In the genomic region with DNA sequence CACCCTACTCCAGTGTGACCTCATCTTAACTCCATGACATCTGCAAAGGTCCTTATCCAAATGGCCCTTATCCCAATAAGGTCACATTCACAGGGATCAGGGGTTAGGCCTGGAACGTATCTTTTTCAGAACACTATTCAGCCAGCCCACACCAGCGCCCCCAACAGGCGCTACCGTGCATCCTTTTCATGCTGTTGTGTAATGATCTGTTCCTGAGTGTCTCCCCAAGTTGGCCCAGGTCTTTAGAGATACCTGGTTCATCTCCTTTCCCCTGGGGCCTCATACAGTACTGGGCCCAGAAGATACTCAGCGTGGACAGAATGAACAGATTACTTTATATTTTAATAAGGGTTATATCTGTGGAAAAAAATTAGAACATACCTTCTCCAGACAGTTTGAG, we compare ENCODE assay signal across 16 cellular contexts.
"Had no signal": no experiment of that assay in that cellular context is flagged by ENCODE, and none has a peak within 500 bp of the region (broad histone marks: within the 10 kb centered on the region; RNA-seq: fewer than 3 reads in every experiment).

No MANE protein-coding gene starts in this region.

- H3K9me3 ChIP-seq: gastroesophageal sphincter, pancreas, stomach, testis, upper lobe of left lung had no signal

- H3K27ac ChIP-seq: gastroesophageal sphincter, heart right ventricle, pancreas, stomach, testis, upper lobe of left lung, VCaP had no signal

- H3K9me3 Mint-ChIP-seq: activated T-helper 2 cell treated with anti-CD3 and anti-CD28 coated beads, Interferon-gamma antibody, Interleukin-2, Interleukin-4, amounts not matched to agents 10 μg/mL and 5 μg/mL and 100 μg/mL, durations not matched to agents 14 hours and 24 hours and 36 hours; T-cell had no signal

- H3K4me1 Mint-ChIP-seq: T-cell had no signal

- H3K36me3 ChIP-seq: gastroesophageal sphincter, heart right ventricle, pancreas, stomach, upper lobe of left lung had no signal

- H3K4me3 Mint-ChIP-seq: T-cell had no signal

- H3K4me3 ChIP-seq: gastroesophageal sphincter, heart right ventricle, pancreas, stomach, testis, upper lobe of left lung had no signal

- H3K27ac Mint-ChIP-seq: activated T-helper 2 cell treated with anti-CD3 and anti-CD28 coated beads, Interferon-gamma antibody, Interleukin-2, Interleukin-4, amounts not matched to agents 10 μg/mL and 5 μg/mL and 100 μg/mL, durations not matched to agents 14 hours and 24 hours and 36 hours; T-cell had no signal

- H3K27me3 ChIP-seq: pancreas, testis, upper lobe of left lung had no signal

- H3K4me1 ChIP-seq: gastroesophageal sphincter, heart right ventricle, stomach, testis had no signal

- H3K27me3 Mint-ChIP-seq: T-cell had no signal

- DNase-seq: activated CD4-positive, alpha-beta T cell treated with anti-CD3 and anti-CD28 coated beads, Interleukin-2, amount 50 U/mL, for 48 hours; activated naive CD4-positive, alpha-beta T cell treated with anti-CD3 and anti-CD28 coated beads, Interleukin-2, amount 50 U/mL, for 16 hours; caudate nucleus; cortex of kidney; effector CD4-positive, alpha-beta T cell; heart right ventricle; left colon; pancreas; stimulated activated CD4-positive, alpha-beta T cell treated with anti-CD3 and anti-CD28 coated beads, Interleukin-1b, Interleukin-23, amount 100 ng/mL, for 48 hours; stomach; T-cell; testis; upper lobe of left lung had no signal

- H3K36me3 Mint-ChIP-seq: T-cell had no signal
